ENCODE assay signal across 29 cellular contexts in the genomic region with DNA sequence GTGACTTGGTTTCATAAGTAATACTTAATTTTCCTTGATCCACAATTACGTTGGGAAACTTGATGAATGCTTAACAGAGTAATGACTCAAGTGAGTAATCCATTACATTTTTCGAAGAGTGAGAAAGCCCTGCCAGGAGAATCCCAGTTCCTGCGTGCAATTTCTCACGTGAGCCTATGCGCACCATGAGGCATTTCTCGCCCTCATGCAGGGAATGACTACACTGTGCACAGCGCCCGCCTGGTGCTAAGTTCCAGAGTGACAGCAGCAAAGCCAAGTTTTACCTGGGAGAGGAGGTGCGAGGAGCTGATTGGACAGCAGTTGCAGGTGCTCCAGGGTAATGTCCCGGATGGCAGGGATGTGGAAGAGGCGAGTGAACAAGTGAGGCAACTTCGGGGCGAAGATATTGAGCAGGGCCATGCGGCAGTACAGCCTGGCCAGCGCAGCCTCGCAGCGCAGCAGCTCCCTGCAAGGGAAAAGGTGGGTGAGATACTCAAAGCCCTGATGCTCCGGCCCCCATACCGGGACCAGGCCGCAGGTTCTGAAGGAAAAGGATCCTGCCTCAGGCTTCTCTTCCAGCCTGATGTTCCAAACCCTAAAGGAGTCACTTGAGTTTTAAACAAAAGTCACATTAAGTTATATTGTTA.
"Had no signal": no experiment of that assay in that cellular context is flagged by ENCODE, and none has a peak within 500 bp of the region (broad histone marks: within the 10 kb centered on the region; RNA-seq: fewer than 3 reads in every experiment).

No MANE protein-coding gene starts in this region.

- H3K4me1 ChIP-seq: ascending aorta had no signal

- H3K27ac ChIP-seq: ascending aorta, cardiac muscle cell, VCaP had no signal

- H3K4me3 ChIP-seq: ascending aorta, cardiac muscle cell had no signal

- FAIRE-seq: bronchial epithelial cell, TTC549 had no signal

- H3K27me3 ChIP-seq: ascending aorta, cardiac muscle cell had no signal

- DNase-seq: activated B cell treated with CpG ODN at 0.5 μM for 24 hours; activated CD4-positive, alpha-beta memory T cell treated with anti-CD3 and anti-CD28 coated beads for 36 hours; activated CD4-positive, alpha-beta T cell treated with anti-CD3 and anti-CD28 coated beads for 4 hours; activated CD4-positive, alpha-beta T cell treated with anti-CD3 and anti-CD28 coated beads, Interleukin-2, amount 50 U/mL, for 1 hour; activated CD4-positive, alpha-beta T cell treated with anti-CD3 and anti-CD28 coated beads, Interleukin-2, amount 50 U/mL, for 4 hours; activated CD4-positive, CD25-positive, alpha-beta regulatory T cell treated with anti-CD3 and anti-CD28 coated beads, Interleukin-2, amount 50 U/mL, for 72 hours; activated CD8-positive, alpha-beta memory T cell treated with anti-CD3 and anti-CD28 coated beads for 24 hours; activated CD8-positive, alpha-beta memory T cell treated with anti-CD3 and anti-CD28 coated beads, Interleukin-2, amount 10 ng/mL, durations not matched to agents 7 days and 5 days; activated CD8-positive, alpha-beta memory T cell treated with anti-CD3 and anti-CD28 coated beads, Interleukin-2, amount 50 U/mL, for 48 hours; activated CD8-positive, alpha-beta T cell treated with anti-CD3 and anti-CD28 coated beads, Interleukin-2, amount 10 ng/mL, durations not matched to agents 7 days and 5 days; activated effector memory CD4-positive, alpha-beta T cell treated with Interleukin-2 at 50 U/mL for 16 hours; activated gamma-delta T cell; activated naive CD4-positive, alpha-beta T cell treated with anti-CD3 and anti-CD28 coated beads, Interleukin-2, amount 10 ng/mL, durations not matched to agents 7 days and 5 days; activated naive CD4-positive, alpha-beta T cell treated with Interleukin-2 at 50 U/mL for 16 hours; activated naive CD8-positive, alpha-beta T cell treated with anti-CD3 and anti-CD28 coated beads, Interleukin-2, amount 10 ng/mL, durations not matched to agents 7 days and 5 days; activated naive CD8-positive, alpha-beta T cell treated with anti-CD3 and anti-CD28 coated beads, Interleukin-2, amount 50 U/mL, for 24 hours; activated T-cell treated with anti-CD3 and anti-CD28 coated beads, Interleukin-2, amount 50 U/mL, for 24 hours; activated T-cell treated with anti-CD3 and anti-CD28 coated beads, Interleukin-2, amount 50 U/mL, for 48 hours; amygdala; anterior cingulate cortex; cerebellar nuclear complex; T-helper 1 cell; T-helper 2 cell; T-helper 9 cell had no signal

- ATAC-seq: activated CD8-positive, alpha-beta memory T cell treated with anti-CD3 and anti-CD28 coated beads, Interleukin-2, amount 10 ng/mL, durations not matched to agents 7 days and 5 days; activated CD8-positive, alpha-beta T cell treated with anti-CD3 and anti-CD28 coated beads, Interleukin-2, amount 10 ng/mL, durations not matched to agents 7 days and 5 days; activated naive CD8-positive, alpha-beta T cell treated with anti-CD3 and anti-CD28 coated beads, Interleukin-2, amount 50 U/mL, for 24 hours had no signal

- H3K9me3 ChIP-seq: ascending aorta had no signal
